In the genomic region with DNA sequence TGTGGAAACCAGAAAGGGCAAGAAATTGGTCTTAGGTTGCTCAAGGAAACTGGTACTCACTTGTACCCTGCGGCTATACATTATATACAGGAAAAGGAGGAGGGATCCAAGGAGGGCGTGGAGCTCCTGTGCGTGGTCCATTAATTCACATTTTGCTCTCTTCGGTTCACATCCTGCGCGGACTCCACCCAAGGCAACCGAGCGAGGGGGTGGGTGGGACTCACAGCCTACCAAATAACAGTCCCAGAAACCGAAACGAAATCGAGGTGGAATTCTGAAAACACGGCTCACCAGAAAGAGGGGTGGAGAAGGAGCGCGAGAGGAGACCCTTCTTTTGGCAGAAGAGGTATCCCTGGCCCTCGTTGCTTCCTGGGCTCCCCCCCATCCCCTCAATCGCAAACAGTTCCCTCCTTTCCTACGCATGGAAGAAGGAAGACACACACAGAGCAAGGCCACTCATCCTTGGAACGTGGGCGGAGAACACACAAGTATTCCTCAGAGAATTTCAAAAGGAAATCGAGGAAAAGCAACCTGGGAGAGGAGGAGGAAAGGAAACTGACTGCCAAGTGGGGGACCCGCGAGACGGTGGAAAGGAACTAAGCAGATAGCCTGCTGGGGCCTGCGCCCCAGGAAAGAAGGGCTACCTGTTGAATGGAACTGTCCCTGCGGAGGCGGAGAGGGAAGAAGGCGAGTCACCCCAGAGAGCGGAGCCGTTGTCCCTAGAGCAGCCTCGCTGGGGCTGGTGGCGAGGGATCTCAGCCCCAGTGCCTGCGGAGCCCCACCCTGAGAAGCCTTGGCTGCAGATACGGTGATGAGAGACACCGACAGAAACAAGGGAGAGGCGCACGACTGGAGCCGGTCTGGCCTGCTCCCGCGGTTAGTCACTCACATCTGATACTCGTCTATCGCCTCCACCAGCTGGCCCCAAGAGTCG, we compare ENCODE assay signal across 8 cellular contexts. TPM values are rescaled to one million over a fixed set of nuclear protein-coding genes. Genes with fewer than 3 reads are reported as not detected.
A peak's percentile ranks its signal among the peaks of the same experiment; 100 is the strongest.
DNase-seq lines count a peak whose midpoint lies in the region; ATAC-seq and TF ChIP-seq lines count a peak whose summit lies in the region.

No MANE protein-coding gene starts in this region.

- H3K36me3 ChIP-seq in Loucy (ENCODE audit: insufficient read depth, low read length) (peaks cover 5% of the 10 kb centered on the region; the same call in 1 of the 2 replicates), cardiac muscle cell (peaks cover 3% of the 10 kb centered on the region), uterus (no peaks in the 10 kb centered on the region)

- H3K27me3 Mint-ChIP-seq in activated naive CD8-positive, alpha-beta T cell treated with anti-CD3 and anti-CD28 coated beads, Interleukin-2, amount 10 ng/mL, durations not matched to agents 7 days and 5 days: no peaks in the 10 kb centered on the region

- H3K9ac ChIP-seq in Loucy (ENCODE audit: low read depth, low read length, poor library complexity, severe bottlenecking): peak overlapping the region; percentile 87

- H3K79me2 ChIP-seq in Loucy (ENCODE audit: insufficient read depth, low read length): peaks cover 68% of the 10 kb centered on the region

- intact Hi-C loops in posterior cingulate gyrus (cut with DNase I): loop anchor here (2.0 kb wide), 2 partner anchors 67 to 91 kb away; no protein-coding TSS in a partner anchor
- intact Hi-C loops in uterus (cut with DNase I; ENCODE audit: low total_unique reads): no loop called here

- peak overlapping the region; percentile 86 for H3K4me2 ChIP-seq in Loucy (ENCODE audit: low read depth, low read length, poor library complexity, severe bottlenecking)

- H3K27ac Mint-ChIP-seq in activated naive CD8-positive, alpha-beta T cell treated with anti-CD3 and anti-CD28 coated beads, Interleukin-2, amount 10 ng/mL, durations not matched to agents 7 days and 5 days: peak overlapping the region; percentile 97

- H3K27me3 ChIP-seq in Loucy (ENCODE audit: insufficient read depth, low read length, poor library complexity, severe bottlenecking) (no peaks in the 10 kb centered on the region), cardiac muscle cell (no peaks in the 10 kb centered on the region), uterus (no peaks in the 10 kb centered on the region)

- TF ChIP-seq POLR2A in uterus (IDR thresholded peaks at IDR 0.05): no peak

- H3F3A ChIP-seq in Loucy (ENCODE audit: low read depth): no peaks in the 10 kb centered on the region; the same call in 1 of the 2 replicates

- peak overlapping the region; percentile 95 for H3K27ac ChIP-seq in cardiac muscle cell
- H3K27ac ChIP-seq in uterus: peak overlapping the region; percentile 94 to 99

- no peaks in the 10 kb centered on the region for H3K9me3 Mint-ChIP-seq in activated naive CD8-positive, alpha-beta T cell treated with anti-CD3 and anti-CD28 coated beads, Interleukin-2, amount 10 ng/mL, durations not matched to agents 7 days and 5 days

- H2AFZ ChIP-seq in Loucy (ENCODE audit: low read length): peak overlapping the region; percentile 76

- no peaks in the 10 kb centered on the region for H3K9me2 ChIP-seq in Loucy (replicated peaks; ENCODE audit: low read depth, low read length)

- DNase-seq in GM03348 (ENCODE audit: low spot score) (peak; percentile 78), HCEC 1CT (peak; percentile 71), SW 1271 (lab: John Stamatoyannopoulos, UW) (peak; percentile 35 to 75), cardiac muscle cell (ENCODE audit: low read depth in 1 of 2, low spot score in 1 of 2) (peak; percentile 57 to 65), posterior cingulate gyrus (peak in 9 of 10 donors; percentile 29 to 91 (median 35)), uterus (peak; percentile 51)
- peak; percentile 66 for DNase-seq in activated naive CD8-positive, alpha-beta T cell treated with anti-CD3 and anti-CD28 coated beads, Interleukin-2, amount 10 ng/mL, durations not matched to agents 7 days and 5 days

- peak overlapping the region; percentile 95 for H3K4me3 Mint-ChIP-seq in activated naive CD8-positive, alpha-beta T cell treated with anti-CD3 and anti-CD28 coated beads, Interleukin-2, amount 10 ng/mL, durations not matched to agents 7 days and 5 days

- H3K4me1 ChIP-seq in Loucy (ENCODE audit: insufficient read depth, low read length, poor library complexity, severe bottlenecking): peaks cover 20% of the 10 kb centered on the region
- H3K4me1 ChIP-seq in cardiac muscle cell (ENCODE audit: low read depth): peaks cover 4% of the 10 kb centered on the region
- peaks cover 6 to 7% of the 10 kb centered on the region in 2 donors for H3K4me1 ChIP-seq in uterus

- TF ChIP-seq CTCF in Loucy (conservative IDR thresholded peaks at IDR 0.05; ENCODE audit: low read length): no peak
- TF ChIP-seq CTCF in cardiac muscle cell (IDR thresholded peaks at IDR 0.05; ENCODE audit: low read depth, low read length): no peak
- TF ChIP-seq CTCF in uterus (IDR thresholded peaks at IDR 0.05): no peak

- H3K4me3 ChIP-seq in Loucy (ENCODE audit: low read length, poor library complexity, severe bottlenecking) (peak overlapping the region; percentile 81), cardiac muscle cell (peak overlapping the region; percentile 88), uterus (peak overlapping the region; percentile 73 to 91)

- H3K36me3 Mint-ChIP-seq in activated naive CD8-positive, alpha-beta T cell treated with anti-CD3 and anti-CD28 coated beads, Interleukin-2, amount 10 ng/mL, durations not matched to agents 7 days and 5 days: peaks cover 41% of the 10 kb centered on the region

- POLR2A ChIA-PET in activated naive CD8-positive, alpha-beta T cell treated with anti-CD3 and anti-CD28 coated beads, Interleukin-2, amount 10 ng/mL, durations not matched to agents 7 days and 5 days (lab: Charles Lee): interaction anchor here (1.0 to 2.8 kb wide), 7 partner anchors 14 to 122 kb away, joined by 3 to 40 read pairs (median 9); a partner anchor contains a TSS

- H3K9me3 ChIP-seq in Loucy (ENCODE audit: insufficient read depth, low read depth, low read length) (no peaks in the 10 kb centered on the region), cardiac muscle cell (ENCODE audit: low read depth) (no peaks in the 10 kb centered on the region), uterus (no peaks in the 10 kb centered on the region)

- peaks cover 13% of the 10 kb centered on the region for H4K20me1 ChIP-seq in Loucy (ENCODE audit: insufficient read depth, low read length, poor library complexity, severe bottlenecking)

- H3K4me1 Mint-ChIP-seq in activated naive CD8-positive, alpha-beta T cell treated with anti-CD3 and anti-CD28 coated beads, Interleukin-2, amount 10 ng/mL, durations not matched to agents 7 days and 5 days: peaks cover 35% of the 10 kb centered on the region

- ATAC-seq in activated naive CD8-positive, alpha-beta T cell treated with anti-CD3 and anti-CD28 coated beads, Interleukin-2, amount 10 ng/mL, durations not matched to agents 7 days and 5 days (ENCODE audit: low read depth): peak; percentile 51

RNA-seq across cellular contexts. Expression of a gene that starts 0.7 kb away (rescaled TPM):
- total RNA-seq in activated naive CD8-positive, alpha-beta T cell treated with anti-CD3 and anti-CD28 coated beads, Interleukin-2, amount 10 ng/mL, durations not matched to agents 7 days and 5 days: 10 to 100 TPM; 62.8 to 65.0 TPM
- 15.2 and 16.7 TPM in 2 replicates for total RNA-seq in cardiac muscle cell
- polyA plus RNA-seq in cardiac muscle cell: 28.7 and 37.4 TPM in 2 replicates
- 10 to 100 TPM; 20.2 to 94.1 (median 74.0) TPM for total RNA-seq in uterus

RNA-seq across cellular contexts. Expression of a gene that starts 0.8 kb away (rescaled TPM):
- total RNA-seq in activated naive CD8-positive, alpha-beta T cell treated with anti-CD3 and anti-CD28 coated beads, Interleukin-2, amount 10 ng/mL, durations not matched to agents 7 days and 5 days: 10 to 100 TPM; 46.0 to 48.6 TPM
- total RNA-seq in cardiac muscle cell: 25.3 and 26.6 TPM in 2 replicates
- 16.3 and 21.8 TPM in 2 replicates for polyA plus RNA-seq in cardiac muscle cell
- total RNA-seq in uterus: 10 to 100 TPM; 12.1 to 74.7 (median 32.2) TPM

RNA-seq across cellular contexts. Expression of a gene that starts 25.4 kb away (rescaled TPM):
- total RNA-seq in activated naive CD8-positive, alpha-beta T cell treated with anti-CD3 and anti-CD28 coated beads, Interleukin-2, amount 10 ng/mL, durations not matched to agents 7 days and 5 days: not detected
- total RNA-seq in cardiac muscle cell (not detected in 2 replicates), uterus (under 1 TPM in 1 of 4 donors, not detected in 3; 0.40 TPM)
- polyA plus RNA-seq in cardiac muscle cell: not detected in 2 replicates

Comparison
In these comparisons a context has a peak if more than half of its experiments do, and no peak if none do; other contexts are left out.
1. Peak in every context shown above with its lines: DNase-seq, ATAC-seq, H3K4me3 ChIP-seq and H3K27ac ChIP-seq.